1 cellular context compared by ENCODE assay signal in genomic region chr12:93536766-93537515, GRCh38.
TF ChIP-seq lines count a peak whose summit lies in the region.

No MANE protein-coding gene starts in this region.

TF ChIP-seq in GM12878, 131 proteins besides CTCF, POLR2A, EP300 and RAD21 (continued from another document):
- TF ChIP-seq HSF1 (IDR thresholded peaks at IDR 0.05; ENCODE audit: low read depth, low read length) (no peak), POLR2AphosphoS5 (IDR thresholded peaks at IDR 0.05; ENCODE audit: low read length) (no peak), BACH1 (IDR thresholded peaks at IDR 0.05; ENCODE audit: borderline replicate concordance) (no peak)
